ENCODE assay signal across 1 cellular context in genomic region chr3:52845157-52845556, GRCh38.
TF ChIP-seq lines count a peak whose summit lies in the region.

No MANE protein-coding gene starts in this region.

TF ChIP-seq in HepG2, 621 proteins besides CTCF, POLR2A, EP300 and RAD21 (continued from another document and continues in another):
- TF ChIP-seq, protein P1, sequence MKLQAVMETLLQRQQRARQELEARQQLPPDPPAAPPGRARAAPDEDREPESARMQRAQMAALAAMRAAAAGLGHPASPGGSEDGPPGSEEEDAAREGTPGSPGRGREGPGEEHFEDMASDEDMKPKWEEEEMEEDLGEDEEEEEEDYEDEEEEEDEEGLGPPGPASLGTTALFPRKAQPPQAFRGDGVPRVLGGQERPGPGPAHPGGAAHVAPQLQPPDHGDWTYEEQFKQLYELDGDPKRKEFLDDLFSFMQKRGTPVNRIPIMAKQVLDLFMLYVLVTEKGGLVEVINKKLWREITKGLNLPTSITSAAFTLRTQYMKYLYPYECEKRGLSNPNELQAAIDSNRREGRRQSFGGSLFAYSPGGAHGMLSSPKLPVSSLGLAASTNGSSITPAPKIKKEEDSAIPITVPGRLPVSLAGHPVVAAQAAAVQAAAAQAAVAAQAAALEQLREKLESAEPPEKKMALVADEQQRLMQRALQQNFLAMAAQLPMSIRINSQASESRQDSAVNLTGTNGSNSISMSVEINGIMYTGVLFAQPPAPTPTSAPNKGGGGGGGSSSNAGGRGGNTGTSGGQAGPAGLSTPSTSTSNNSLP (IDR thresholded peaks at IDR 0.05; ENCODE audit: low read depth, low read length): no peak
- no peak for TF ChIP-seq ZNF572 (CRISPR knock-in tag; IDR thresholded peaks at IDR 0.05)
- TF ChIP-seq KLF16 (CRISPR knock-in tag; IDR thresholded peaks at IDR 0.05): peak in 1 of 2 experiments; percentile 34; a peak in 1 of 4 replicates
- no peak for TF ChIP-seq ZNF780A (CRISPR knock-in tag; IDR thresholded peaks at IDR 0.05)
- TF ChIP-seq, protein P2, sequence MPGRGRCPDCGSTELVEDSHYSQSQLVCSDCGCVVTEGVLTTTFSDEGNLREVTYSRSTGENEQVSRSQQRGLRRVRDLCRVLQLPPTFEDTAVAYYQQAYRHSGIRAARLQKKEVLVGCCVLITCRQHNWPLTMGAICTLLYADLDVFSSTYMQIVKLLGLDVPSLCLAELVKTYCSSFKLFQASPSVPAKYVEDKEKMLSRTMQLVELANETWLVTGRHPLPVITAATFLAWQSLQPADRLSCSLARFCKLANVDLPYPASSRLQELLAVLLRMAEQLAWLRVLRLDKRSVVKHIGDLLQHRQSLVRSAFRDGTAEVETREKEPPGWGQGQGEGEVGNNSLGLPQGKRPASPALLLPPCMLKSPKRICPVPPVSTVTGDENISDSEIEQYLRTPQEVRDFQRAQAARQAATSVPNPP (CRISPR knock-in tag; IDR thresholded peaks at IDR 0.05): no peak
- TF ChIP-seq, protein P3, sequence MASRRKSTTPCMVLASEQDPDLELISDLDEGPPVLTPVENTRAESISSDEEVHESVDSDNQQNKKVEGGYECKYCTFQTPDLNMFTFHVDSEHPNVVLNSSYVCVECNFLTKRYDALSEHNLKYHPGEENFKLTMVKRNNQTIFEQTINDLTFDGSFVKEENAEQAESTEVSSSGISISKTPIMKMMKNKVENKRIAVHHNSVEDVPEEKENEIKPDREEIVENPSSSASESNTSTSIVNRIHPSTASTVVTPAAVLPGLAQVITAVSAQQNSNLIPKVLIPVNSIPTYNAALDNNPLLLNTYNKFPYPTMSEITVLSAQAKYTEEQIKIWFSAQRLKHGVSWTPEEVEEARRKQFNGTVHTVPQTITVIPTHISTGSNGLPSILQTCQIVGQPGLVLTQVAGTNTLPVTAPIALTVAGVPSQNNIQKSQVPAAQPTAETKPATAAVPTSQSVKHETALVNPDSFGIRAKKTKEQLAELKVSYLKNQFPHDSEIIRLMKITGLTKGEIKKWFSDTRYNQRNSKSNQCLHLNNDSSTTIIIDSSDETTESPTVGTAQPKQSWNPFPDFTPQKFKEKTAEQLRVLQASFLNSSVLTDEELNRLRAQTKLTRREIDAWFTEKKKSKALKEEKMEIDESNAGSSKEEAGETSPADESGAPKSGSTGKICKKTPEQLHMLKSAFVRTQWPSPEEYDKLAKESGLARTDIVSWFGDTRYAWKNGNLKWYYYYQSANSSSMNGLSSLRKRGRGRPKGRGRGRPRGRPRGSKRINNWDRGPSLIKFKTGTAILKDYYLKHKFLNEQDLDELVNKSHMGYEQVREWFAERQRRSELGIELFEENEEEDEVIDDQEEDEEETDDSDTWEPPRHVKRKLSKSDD (CRISPR knock-in tag; IDR thresholded peaks at IDR 0.05; ENCODE audit: low read depth): no peak
- TF ChIP-seq ZBTB20 (CRISPR knock-in tag; IDR thresholded peaks at IDR 0.05; ENCODE audit: borderline replicate concordance, low read depth): no peak
- TF ChIP-seq ZNF839 (CRISPR knock-in tag; IDR thresholded peaks at IDR 0.05; ENCODE audit: borderline replicate concordance): no peak
- TF ChIP-seq ZNF788 (CRISPR knock-in tag; IDR thresholded peaks at IDR 0.05; ENCODE audit: borderline replicate concordance): no peak
- no peak for TF ChIP-seq ZNF713 (CRISPR knock-in tag; IDR thresholded peaks at IDR 0.05)
- TF ChIP-seq MED13 (CRISPR knock-in tag; IDR thresholded peaks at IDR 0.05): no peak
- TF ChIP-seq, protein P4, sequence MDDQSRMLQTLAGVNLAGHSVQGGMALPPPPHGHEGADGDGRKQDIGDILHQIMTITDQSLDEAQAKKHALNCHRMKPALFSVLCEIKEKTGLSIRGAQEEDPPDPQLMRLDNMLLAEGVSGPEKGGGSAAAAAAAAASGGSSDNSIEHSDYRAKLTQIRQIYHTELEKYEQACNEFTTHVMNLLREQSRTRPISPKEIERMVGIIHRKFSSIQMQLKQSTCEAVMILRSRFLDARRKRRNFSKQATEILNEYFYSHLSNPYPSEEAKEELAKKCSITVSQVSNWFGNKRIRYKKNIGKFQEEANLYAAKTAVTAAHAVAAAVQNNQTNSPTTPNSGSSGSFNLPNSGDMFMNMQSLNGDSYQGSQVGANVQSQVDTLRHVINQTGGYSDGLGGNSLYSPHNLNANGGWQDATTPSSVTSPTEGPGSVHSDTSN (CRISPR knock-in tag; IDR thresholded peaks at IDR 0.05; ENCODE audit: borderline replicate concordance): no peak
- no peak for TF ChIP-seq ZBTB7A (CRISPR knock-in tag; IDR thresholded peaks at IDR 0.05)
- TF ChIP-seq ZNF776 (CRISPR knock-in tag; IDR thresholded peaks at IDR 0.05): no peak
- TF ChIP-seq NR0B2 (CRISPR knock-in tag; IDR thresholded peaks at IDR 0.05): no peak
- TF ChIP-seq ARID4A (CRISPR knock-in tag; IDR thresholded peaks at IDR 0.05; ENCODE audit: borderline replicate concordance): peak; percentile 41; the same call in 1 of the 2 replicates
- TF ChIP-seq RARG (CRISPR knock-in tag; IDR thresholded peaks at IDR 0.05; ENCODE audit: low read depth): no peak
- TF ChIP-seq SOX6 (IDR thresholded peaks at IDR 0.05): no peak
- TF ChIP-seq SOX6 (CRISPR knock-in tag; IDR thresholded peaks at IDR 0.05): peak; percentile 93
- no peak for TF ChIP-seq SATB2 (CRISPR knock-in tag; IDR thresholded peaks at IDR 0.05)
- no peak for TF ChIP-seq CENPBD1 (CRISPR knock-in tag; IDR thresholded peaks at IDR 0.05; ENCODE audit: borderline replicate concordance, low read depth)
- TF ChIP-seq MLXIP (CRISPR knock-in tag; IDR thresholded peaks at IDR 0.05; ENCODE audit: borderline replicate concordance): no peak
- TF ChIP-seq NR2F2 (IDR thresholded peaks at IDR 0.05; ENCODE audit: borderline replicate concordance, low read depth): no peak
- TF ChIP-seq SP140L (CRISPR knock-in tag; IDR thresholded peaks at IDR 0.05; ENCODE audit: borderline replicate concordance): no peak
- no peak for TF ChIP-seq TERF1 (CRISPR knock-in tag; IDR thresholded peaks at IDR 0.05)
- no peak for TF ChIP-seq PHF8 (CRISPR knock-in tag; IDR thresholded peaks at IDR 0.05)
- TF ChIP-seq ZFAT (CRISPR knock-in tag; conservative IDR thresholded peaks at IDR 0.05): no peak
- no peak for TF ChIP-seq ZNF672 (CRISPR knock-in tag; IDR thresholded peaks at IDR 0.05)
- peak; percentile 47; the same call in 1 of the 2 replicates for TF ChIP-seq NFATC3 (CRISPR knock-in tag; IDR thresholded peaks at IDR 0.05)
- TF ChIP-seq, protein P5, sequence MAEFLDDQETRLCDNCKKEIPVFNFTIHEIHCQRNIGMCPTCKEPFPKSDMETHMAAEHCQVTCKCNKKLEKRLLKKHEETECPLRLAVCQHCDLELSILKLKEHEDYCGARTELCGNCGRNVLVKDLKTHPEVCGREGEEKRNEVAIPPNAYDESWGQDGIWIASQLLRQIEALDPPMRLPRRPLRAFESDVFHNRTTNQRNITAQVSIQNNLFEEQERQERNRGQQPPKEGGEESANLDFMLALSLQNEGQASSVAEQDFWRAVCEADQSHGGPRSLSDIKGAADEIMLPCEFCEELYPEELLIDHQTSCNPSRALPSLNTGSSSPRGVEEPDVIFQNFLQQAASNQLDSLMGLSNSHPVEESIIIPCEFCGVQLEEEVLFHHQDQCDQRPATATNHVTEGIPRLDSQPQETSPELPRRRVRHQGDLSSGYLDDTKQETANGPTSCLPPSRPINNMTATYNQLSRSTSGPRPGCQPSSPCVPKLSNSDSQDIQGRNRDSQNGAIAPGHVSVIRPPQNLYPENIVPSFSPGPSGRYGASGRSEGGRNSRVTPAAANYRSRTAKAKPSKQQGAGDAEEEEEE (CRISPR knock-in tag; IDR thresholded peaks at IDR 0.05; ENCODE audit: borderline replicate concordance): no peak
- no peak for TF ChIP-seq FOXM1 (CRISPR knock-in tag; IDR thresholded peaks at IDR 0.05)
- TF ChIP-seq ZNF331 (CRISPR knock-in tag; IDR thresholded peaks at IDR 0.05): peak; percentile 48; the same call in 1 of the 2 replicates
- TF ChIP-seq THAP8 (CRISPR knock-in tag; IDR thresholded peaks at IDR 0.05; ENCODE audit: borderline replicate concordance): no peak
